Comparison of ENCODE assay signal across 21 cellular contexts in the genomic region with DNA sequence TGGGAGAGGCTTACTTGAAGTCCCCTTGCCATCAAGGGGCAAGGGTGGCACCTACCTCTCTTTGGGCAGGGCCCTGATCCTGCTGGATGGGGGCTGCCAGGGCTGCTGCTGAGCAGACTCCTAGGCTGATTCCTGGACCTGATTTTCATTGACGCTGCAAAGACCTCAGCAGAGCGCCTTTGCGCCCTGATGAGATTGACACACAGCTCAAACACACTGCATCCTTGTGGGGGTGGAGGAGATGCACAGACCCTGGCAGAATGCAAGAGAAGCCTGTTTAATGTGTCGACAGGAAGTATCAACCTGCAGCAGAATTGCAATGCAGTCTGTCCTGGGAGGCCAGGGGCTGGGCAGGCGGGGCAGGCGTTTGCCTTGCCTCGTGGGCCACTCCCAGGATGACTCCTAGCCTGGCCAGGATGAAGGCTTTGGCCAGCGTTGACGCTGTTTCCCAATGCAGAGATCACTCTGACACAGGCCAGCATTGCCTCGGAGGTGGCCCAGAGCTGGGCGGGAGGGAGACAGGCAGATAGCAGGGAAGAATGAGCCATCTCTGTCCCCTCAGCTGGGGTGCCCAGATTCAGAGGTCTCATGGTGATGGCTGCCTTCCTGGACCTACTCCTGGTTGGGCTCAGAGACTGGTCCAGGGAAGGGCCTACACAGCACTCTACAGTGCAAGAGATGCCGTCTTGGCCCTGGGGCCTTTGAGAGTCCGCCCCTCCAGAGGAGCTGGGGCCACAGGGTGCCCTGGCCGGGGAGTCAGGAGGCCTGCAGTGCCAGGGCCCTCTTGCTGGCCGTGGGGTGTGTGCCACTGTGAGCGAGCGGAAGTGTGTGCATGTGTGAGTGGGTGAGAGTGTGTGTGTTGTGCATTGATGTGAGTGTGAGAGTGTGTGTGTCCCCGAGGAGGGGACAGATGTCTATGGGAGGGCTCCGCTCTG.
DNase-seq lines count a peak whose midpoint lies in the region; ATAC-seq and TF ChIP-seq lines count a peak whose summit lies in the region.
"Had no signal": no experiment of that assay in that cellular context is flagged by ENCODE, and none has a peak within 500 bp of the region (broad histone marks: within the 10 kb centered on the region; RNA-seq: fewer than 3 reads in every experiment).

No MANE protein-coding gene starts in this region.

- no peak overlapping the region for H3K4me2 ChIP-seq in osteoblast (ENCODE audit: insufficient read depth, low read length)
- H3K4me2 ChIP-seq: GM23338 had no signal

- H3K27me3 Mint-ChIP-seq in glutamatergic neuron (ENCODE audit: unreplicated experiment), result peaks cover 4% of the 10 kb centered on the region
- H3K27me3 Mint-ChIP-seq: activated CD4-positive, alpha-beta memory T cell treated with anti-CD3 and anti-CD28 coated beads for 36 hours had no signal

- H3K27ac ChIP-seq in osteoblast (ENCODE audit: low read depth, low read length) (no peak overlapping the region), upper lobe of right lung (no peak overlapping the region)
- H3K27ac ChIP-seq: pancreas, sigmoid colon had no signal

- no peak overlapping the region for H2AFZ ChIP-seq in osteoblast (ENCODE audit: low read length)
- H2AFZ ChIP-seq: GM23338 had no signal

- H4K20me1 ChIP-seq in osteoblast (ENCODE audit: insufficient read depth, low read length), result no peaks in the 10 kb centered on the region

- H3K9me3 Mint-ChIP-seq in glutamatergic neuron (ENCODE audit: unreplicated experiment), result peaks cover 8% of the 10 kb centered on the region

- ATAC-seq in left cardiac atrium (no peak), upper lobe of right lung (no peak)
- ATAC-seq: GM23338, pancreas, WTC11 had no signal

- H3K4me3 Mint-ChIP-seq in glutamatergic neuron (ENCODE audit: unreplicated experiment), result peak overlapping the region; percentile 67
- H3K4me3 Mint-ChIP-seq: activated CD4-positive, alpha-beta memory T cell treated with anti-CD3 and anti-CD28 coated beads for 36 hours; activated naive CD8-positive, alpha-beta T cell; CD4-positive, alpha-beta memory T cell; endodermal cell; GM23338; WTC11 had no signal

- H3K36me3 ChIP-seq in osteoblast (ENCODE audit: insufficient read depth, low read length) (no peaks in the 10 kb centered on the region), upper lobe of right lung (no peaks in the 10 kb centered on the region)
- H3K36me3 ChIP-seq: pancreas, sigmoid colon had no signal

- no peak overlapping the region for H3K4me3 ChIP-seq in osteoblast (ENCODE audit: insufficient read depth, low read length)
- no peak overlapping the region for H3K4me3 ChIP-seq in upper lobe of right lung
- H3K4me3 ChIP-seq: GM23338, pancreas, sigmoid colon had no signal

- TF ChIP-seq CTCF in glutamatergic neuron (IDR thresholded peaks at IDR 0.05; ENCODE audit: partially characterized antibody, unreplicated experiment) (no peak), osteoblast (IDR thresholded peaks at IDR 0.05; ENCODE audit: extremely low read depth, low read depth, low read length) (no peak), upper lobe of right lung (IDR thresholded peaks at IDR 0.05) (no peak)

- H3K27ac Mint-ChIP-seq in glutamatergic neuron (ENCODE audit: unreplicated experiment), result peak overlapping the region; percentile 8
- H3K27ac Mint-ChIP-seq: activated CD4-positive, alpha-beta memory T cell treated with anti-CD3 and anti-CD28 coated beads for 36 hours; activated naive CD8-positive, alpha-beta T cell; CD4-positive, alpha-beta memory T cell; endodermal cell; GM23338; WTC11 had no signal

- no peaks in the 10 kb centered on the region for H3K27me3 ChIP-seq in osteoblast (ENCODE audit: insufficient read depth, low read length)
- H3K27me3 ChIP-seq in upper lobe of right lung, result no peaks in the 10 kb centered on the region
- H3K27me3 ChIP-seq: pancreas, sigmoid colon had no signal

- DNase-seq in cardiac septum (ENCODE audit: low spot score) (peak; percentile 72), left cardiac atrium (no peak), glutamatergic neuron (no peak), osteoblast (ENCODE audit: insufficient read length, low spot score, missing footprints) (peak; percentile 39), upper lobe of right lung (peak; percentile 56), iPS-NIHi7 (ENCODE audit: extremely low spot score) (no peak), NCI-H1694 treated with DMSO at 0.1 percent for 48 hours (lab: John Stamatoyannopoulos, UW) (no peak), UCSD-AML1 (lab: John Stamatoyannopoulos, UW; ENCODE audit: unreplicated experiment) (no peak)
- DNase-seq: activated CD4-positive, alpha-beta memory T cell treated with anti-CD3 and anti-CD28 coated beads for 36 hours; CD4-positive, alpha-beta memory T cell; DMS153; endodermal cell; GF-D8; KG1; NCI-H187 treated with DMSO at 0.1 percent for 48 hours; NCI-H2227 treated with DMSO at 0.1 percent for 48 hours; sigmoid colon had no signal

- H3K9me3 ChIP-seq in osteoblast (ENCODE audit: low read depth, low read length), result no peaks in the 10 kb centered on the region
- peaks cover 9% of the 10 kb centered on the region for H3K9me3 ChIP-seq in upper lobe of right lung
- H3K9me3 ChIP-seq: pancreas had no signal

- H3K4me1 Mint-ChIP-seq in glutamatergic neuron (ENCODE audit: low read depth, unreplicated experiment), result peaks cover 2% of the 10 kb centered on the region
- H3K4me1 Mint-ChIP-seq: CD4-positive, alpha-beta memory T cell; endodermal cell; GM23338; WTC11 had no signal

- H3K79me2 ChIP-seq in osteoblast (ENCODE audit: insufficient read depth, low read length), result no peaks in the 10 kb centered on the region

- H3K4me1 ChIP-seq in osteoblast (ENCODE audit: insufficient read depth, low read length) (no peaks in the 10 kb centered on the region), upper lobe of right lung (no peaks in the 10 kb centered on the region)
- H3K4me1 ChIP-seq: pancreas had no signal

- intact Hi-C loops in cardiac septum (cut with DNase I) (no loop called here), left cardiac atrium (cut with DNase I) (no loop called here), upper lobe of right lung (cut with DNase I) (no loop called here)

- H3K36me3 Mint-ChIP-seq in glutamatergic neuron (ENCODE audit: unreplicated experiment), result no peaks in the 10 kb centered on the region
- H3K36me3 Mint-ChIP-seq: activated CD4-positive, alpha-beta memory T cell treated with anti-CD3 and anti-CD28 coated beads for 36 hours; activated naive CD8-positive, alpha-beta T cell; CD4-positive, alpha-beta memory T cell had no signal

Comparison
In these comparisons a context has a peak if more than half of its experiments do, and no peak if none do; other contexts are left out.
1. DNase-seq: peak in cardiac septum (single experiment), osteoblast (single experiment) and upper lobe of right lung (single experiment); none in left cardiac atrium (single experiment), glutamatergic neuron (single experiment), iPS-NIHi7 (single experiment), NCI-H1694 treated with DMSO at 0.1 percent for 48 hours (single experiment) and UCSD-AML1 (single experiment).